In genomic region chr17:4832829-4833177, GRCh38 we compare ENCODE assay signal across 10 cellular contexts. TPM values are rescaled to one million over a fixed set of nuclear protein-coding genes. Genes with fewer than 3 reads are reported as not detected.
A peak's percentile ranks its signal among the peaks of the same experiment; 100 is the strongest.
DNase-seq lines count a peak whose midpoint lies in the region; ATAC-seq, FAIRE-seq and TF ChIP-seq lines count a peak whose summit lies in the region.
"Not testable (repeated sequence)": the region's sequence is repeated elsewhere in the genome, so short reads cannot be mapped to it uniquely, and the experiment has no call there.
"Had no signal": no experiment of that assay in that cellular context is flagged by ENCODE, and none has a peak within 500 bp of the region (broad histone marks: within the 10 kb centered on the region; RNA-seq: fewer than 3 reads in every experiment).

No MANE protein-coding gene starts in this region.

- WGBS in pancreas, 2 donors: 0% methylated on average over 10 of the region's 17 CpGs; no CpG with 5 or more reads in 1 of the 2 donors

- not testable (repeated sequence) for TF ChIP-seq POLR2A in uterus (IDR thresholded peaks at IDR 0.05)

- H3K27ac Mint-ChIP-seq in activated CD8-positive, alpha-beta T cell treated with anti-CD3 and anti-CD28 coated beads, Interleukin-2, amount 10 ng/mL, durations not matched to agents 7 days and 5 days: peak overlapping the region; percentile 86
- peak overlapping the region; percentile 88 to 98 (median 98) for H3K27ac Mint-ChIP-seq in immature natural killer cell

- FAIRE-seq in pancreas (lab: Jason Lieb, UNC): not testable (repeated sequence)

- H3K27me3 ChIP-seq in dorsolateral prefrontal cortex, pancreas, uterus: not testable (repeated sequence)

- H3K4me3 ChIP-seq in Jurkat, Clone E6-1 (ENCODE audit: low read length): peak overlapping the region; percentile 56
- H3K4me3 ChIP-seq in dorsolateral prefrontal cortex: peak overlapping the region; percentile 61 to 100 (median 98)
- H3K4me3 ChIP-seq in pancreas: peak overlapping the region; percentile 72 to 98 (median 84)
- peak overlapping the region; percentile 78 to 81 for H3K4me3 ChIP-seq in uterus

- TF ChIP-seq CTCF in dorsolateral prefrontal cortex (IDR thresholded peaks at IDR 0.05 in 54 of 56, conservative IDR thresholded peaks at IDR 0.05 in 2 of 56; ENCODE audit: low read depth in 1 of 56, partially characterized antibody in 56 of 56): peak in 1 of 56 donors; percentile 3
- TF ChIP-seq CTCF in pancreas (IDR thresholded peaks at IDR 0.05); uterus (IDR thresholded peaks at IDR 0.05): not testable (repeated sequence)

- H3K9me3 Mint-ChIP-seq in activated CD8-positive, alpha-beta T cell treated with anti-CD3 and anti-CD28 coated beads, Interleukin-2, amount 10 ng/mL, durations not matched to agents 7 days and 5 days (ENCODE audit: insufficient read depth); immature natural killer cell: not testable (repeated sequence)

- intact Hi-C loops in dorsolateral prefrontal cortex (cut with DNase I): loop anchor here in 1 of 2 donors (1.0 to 2.0 kb wide), 2 partner anchors 42 to 123 kb away; partner anchors contain the start of gene ARRB2
- intact Hi-C loops in pancreas (cut with DNase I); uterus (cut with DNase I; ENCODE audit: low total_unique reads): not testable (repeated sequence)

- H3K9me3 ChIP-seq in pancreas, uterus: not testable (repeated sequence)

- not testable (repeated sequence) for H3K36me3 Mint-ChIP-seq in activated CD8-positive, alpha-beta T cell treated with anti-CD3 and anti-CD28 coated beads, Interleukin-2, amount 10 ng/mL, durations not matched to agents 7 days and 5 days (ENCODE audit: low read depth); immature natural killer cell

- H3K4me1 Mint-ChIP-seq in activated CD8-positive, alpha-beta T cell treated with anti-CD3 and anti-CD28 coated beads, Interleukin-2, amount 10 ng/mL, durations not matched to agents 7 days and 5 days (ENCODE audit: low read depth): peaks cover 35% of the 10 kb centered on the region
- H3K4me1 Mint-ChIP-seq in immature natural killer cell: peaks cover 30 to 36% of the 10 kb centered on the region in 2 donors

- H3K4me3 Mint-ChIP-seq in activated CD8-positive, alpha-beta T cell treated with anti-CD3 and anti-CD28 coated beads, Interleukin-2, amount 10 ng/mL, durations not matched to agents 7 days and 5 days: peak overlapping the region; percentile 84
- peak overlapping the region; percentile 94 to 98 (median 96) for H3K4me3 Mint-ChIP-seq in immature natural killer cell

- CTCF ChIA-PET in activated CD8-positive, alpha-beta T cell treated with anti-CD3 and anti-CD28 coated beads, Interleukin-2, amount 10 ng/mL, durations not matched to agents 7 days and 5 days (lab: Charles Lee): interaction anchor here (1.7 kb wide), 1 partner anchor 42 kb away, joined by 4 read pairs; no protein-coding TSS in a partner anchor

- not testable (repeated sequence) for DNase-seq in Jurkat, Clone E6-1 (ENCODE audit: low read depth, low spot score); activated CD8-positive, alpha-beta T cell treated with anti-CD3 and anti-CD28 coated beads, Interleukin-2, amount 10 ng/mL, durations not matched to agents 7 days and 5 days; dorsolateral prefrontal cortex; immature natural killer cell; pancreas; uterus

- ATAC-seq in GM18511 (IDR thresholded peaks at IDR 0.05; ENCODE audit: unreplicated experiment) (peak; percentile 37), HG02571 (IDR thresholded peaks at IDR 0.05; ENCODE audit: unreplicated experiment) (peak; percentile 15), pancreas (peak in 2 of 4 donors; percentile 3 to 18)
- ATAC-seq in activated CD8-positive, alpha-beta T cell treated with anti-CD3 and anti-CD28 coated beads, Interleukin-2, amount 10 ng/mL, durations not matched to agents 7 days and 5 days: peak; percentile 21

- H3K36me3 ChIP-seq in pancreas, uterus: not testable (repeated sequence)

- H3K27me3 Mint-ChIP-seq in activated CD8-positive, alpha-beta T cell treated with anti-CD3 and anti-CD28 coated beads, Interleukin-2, amount 10 ng/mL, durations not matched to agents 7 days and 5 days (ENCODE audit: low read depth): not testable (repeated sequence)
- H3K27me3 Mint-ChIP-seq in immature natural killer cell (ENCODE audit: low read depth in 3 of 3): peaks cover 5 to 12% (median 8%) of the 10 kb centered on the region in 3 donors

- H3K27ac ChIP-seq in dorsolateral prefrontal cortex (peak overlapping the region in 58 of 59 donors; percentile 58 to 100 (median 98)), pancreas (peak overlapping the region; percentile 77 to 94 (median 90)), uterus (peak overlapping the region; percentile 82 to 83)

- POLR2A ChIA-PET in activated CD8-positive, alpha-beta T cell treated with anti-CD3 and anti-CD28 coated beads, Interleukin-2, amount 10 ng/mL, durations not matched to agents 7 days and 5 days (lab: Charles Lee): not testable (repeated sequence)

- peaks cover 6 to 22% (median 22%) of the 10 kb centered on the region in 3 donors for H3K4me1 ChIP-seq in pancreas
- not testable (repeated sequence) for H3K4me1 ChIP-seq in uterus

RNA-seq across cellular contexts. Expression of gene MINK1, which starts 0.3 kb away (rescaled TPM):
- polyA plus RNA-seq in Jurkat, Clone E6-1 (2012; ENCODE audit: insufficient read depth, insufficient read length): 37.9 TPM
- total RNA-seq in activated CD8-positive, alpha-beta T cell treated with anti-CD3 and anti-CD28 coated beads, Interleukin-2, amount 10 ng/mL, durations not matched to agents 7 days and 5 days: 10 to 100 TPM; 68.1 to 73.2 TPM
- total RNA-seq in dorsolateral prefrontal cortex (100 to 1,000 TPM; 153 to 287 (median 196) TPM), pancreas (10 to 100 TPM; 39.6 to 70.3 (median 44.0) TPM), uterus (10 to 100 TPM; 17.9 to 99.2 (median 27.9) TPM)
- polyA plus RNA-seq in immature natural killer cell (10 to 100 TPM in 1 of 3 donors, 1 to 10 TPM in 2; 2.0 to 13.5 (median 3.8) TPM), pancreas (10 to 100 TPM; 62.3 to 79.3 TPM)

RNA-seq across cellular contexts. Expression of gene PLD2, which starts 25.9 kb away (rescaled TPM):
- 18.2 TPM for polyA plus RNA-seq in Jurkat, Clone E6-1 (2012; ENCODE audit: insufficient read depth, insufficient read length)
- total RNA-seq in activated CD8-positive, alpha-beta T cell treated with anti-CD3 and anti-CD28 coated beads, Interleukin-2, amount 10 ng/mL, durations not matched to agents 7 days and 5 days: 10 to 100 TPM; 11.6 to 20.0 TPM
- total RNA-seq in dorsolateral prefrontal cortex: 10 to 100 TPM; 15.8 to 64.8 (median 35.8) TPM
- 1 to 10 TPM in 1 of 3 donors, under 1 TPM in 1, not detected in 1; 0.78 to 2.0 TPM for polyA plus RNA-seq in immature natural killer cell
- total RNA-seq in pancreas: 10 to 100 TPM; 11.7 to 26.1 (median 17.9) TPM
- polyA plus RNA-seq in pancreas: 10 to 100 TPM; 24.5 to 25.8 TPM
- total RNA-seq in uterus: 10 to 100 TPM in 3 of 4 donors, 1 to 10 TPM in 1; 10.0 to 54.3 (median 25.1) TPM

RNA-seq across cellular contexts. Expression of gene PSMB6, which starts 36.8 kb away (rescaled TPM):
- 352 TPM for polyA plus RNA-seq in Jurkat, Clone E6-1 (2012; ENCODE audit: insufficient read depth, insufficient read length)
- total RNA-seq in activated CD8-positive, alpha-beta T cell treated with anti-CD3 and anti-CD28 coated beads, Interleukin-2, amount 10 ng/mL, durations not matched to agents 7 days and 5 days: 100 to 1,000 TPM; 107 to 119 TPM
- total RNA-seq in dorsolateral prefrontal cortex (100 to 1,000 TPM in 19 of 120 experiments, 10 to 100 TPM in 101; 56.6 to 114 (median 88.3) TPM), pancreas (10 to 100 TPM; 31.3 to 55.4 (median 46.1) TPM), uterus (10 to 100 TPM; 64.9 to 99.7 (median 87.3) TPM)
- polyA plus RNA-seq in immature natural killer cell (100 to 1,000 TPM; 327 to 701 (median 348) TPM), pancreas (100 to 1,000 TPM in 1 of 2 donors, 10 to 100 TPM in 1; 53.1 to 103 TPM)

RNA-seq across cellular contexts. Expression of gene GLTPD2, which starts 44.0 kb away (rescaled TPM):
- not detected for polyA plus RNA-seq in Jurkat, Clone E6-1 (2012; ENCODE audit: insufficient read depth, insufficient read length)
- total RNA-seq in activated CD8-positive, alpha-beta T cell treated with anti-CD3 and anti-CD28 coated beads, Interleukin-2, amount 10 ng/mL, durations not matched to agents 7 days and 5 days: not detected
- total RNA-seq in dorsolateral prefrontal cortex (1 to 10 TPM in 1 of 120 experiments, under 1 TPM in 28, not detected in 91; 0.47 to 1.2 (median 0.57) TPM), pancreas (under 1 TPM in 1 of 6 donors, not detected in 5; 0.39 TPM), uterus (not detected)
- polyA plus RNA-seq in immature natural killer cell (under 1 TPM in 2 of 3 donors, not detected in 1; 0.57 to 0.74 TPM), pancreas (under 1 TPM in 1 of 2 donors, not detected in 1; 0.23 TPM)
- total RNA-seq: G401, LHCN-M2 had no signal
